In the genomic region with DNA sequence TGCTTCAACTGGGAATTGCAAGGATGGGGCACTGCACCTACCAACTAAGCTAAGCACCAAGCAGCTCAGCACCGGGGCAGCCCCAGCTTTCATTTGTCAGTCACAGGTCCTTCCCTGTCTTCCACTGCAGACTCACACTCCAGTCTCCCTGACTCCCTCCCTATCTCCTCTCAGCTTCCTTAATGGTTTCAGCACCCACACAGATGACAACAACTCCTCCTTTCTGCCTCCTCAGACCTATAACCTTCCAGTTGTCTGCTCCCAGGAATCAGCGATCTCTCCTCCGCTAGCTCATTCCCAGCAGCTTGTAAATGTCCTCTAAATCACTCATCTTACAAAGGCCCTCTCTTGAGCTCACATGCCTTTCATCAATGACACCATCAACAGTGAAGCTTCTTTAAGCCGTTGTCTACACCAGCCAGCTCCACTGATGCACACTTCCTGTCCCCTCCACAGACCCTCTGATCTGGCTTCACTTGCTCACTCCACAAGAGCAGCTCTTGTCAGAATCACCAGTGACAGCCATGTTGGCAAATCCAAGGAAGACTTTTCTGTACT, we compare ENCODE assay signal across 1 cellular context.
TF ChIP-seq lines count a peak whose summit lies in the region.

No MANE protein-coding gene starts in this region.

TF ChIP-seq in K562, 482 proteins besides CTCF, POLR2A, EP300 and RAD21 (continued from another document):
- TF ChIP-seq, protein P1, sequence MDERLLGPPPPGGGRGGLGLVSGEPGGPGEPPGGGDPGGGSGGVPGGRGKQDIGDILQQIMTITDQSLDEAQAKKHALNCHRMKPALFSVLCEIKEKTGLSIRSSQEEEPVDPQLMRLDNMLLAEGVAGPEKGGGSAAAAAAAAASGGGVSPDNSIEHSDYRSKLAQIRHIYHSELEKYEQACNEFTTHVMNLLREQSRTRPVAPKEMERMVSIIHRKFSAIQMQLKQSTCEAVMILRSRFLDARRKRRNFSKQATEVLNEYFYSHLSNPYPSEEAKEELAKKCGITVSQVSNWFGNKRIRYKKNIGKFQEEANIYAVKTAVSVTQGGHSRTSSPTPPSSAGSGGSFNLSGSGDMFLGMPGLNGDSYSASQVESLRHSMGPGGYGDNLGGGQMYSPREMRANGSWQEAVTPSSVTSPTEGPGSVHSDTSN (CRISPR knock-in tag; IDR thresholded peaks at IDR 0.05; ENCODE audit: low read depth): no peak
- TF ChIP-seq, protein P1 (tag; conservative IDR thresholded peaks at IDR 0.05; ENCODE audit: low read depth): peak; percentile 40; the same call in 1 of the 2 replicates
- TF ChIP-seq HDAC6 (IDR thresholded peaks at IDR 0.05; ENCODE audit: low read depth, low read length) (no peak), ZNF239 (CRISPR knock-in tag; IDR thresholded peaks at IDR 0.05) (no peak), PCBP1 (IDR thresholded peaks at IDR 0.05; ENCODE audit: low read depth, low read length, poor library complexity, severe bottlenecking) (no peak), KLF10 (CRISPR knock-in tag; IDR thresholded peaks at IDR 0.05) (no peak), MTA1 (IDR thresholded peaks at IDR 0.05; ENCODE audit: borderline replicate concordance) (no peak), RAD51 (IDR thresholded peaks at IDR 0.05; ENCODE audit: borderline replicate concordance, low read depth) (no peak), RNF2 (IDR thresholded peaks at IDR 0.05) (no peak), MEIS2 (IDR thresholded peaks at IDR 0.05; ENCODE audit: partially characterized antibody) (peak; percentile 54), NR4A1 (CRISPR knock-in tag; IDR thresholded peaks at IDR 0.05) (no peak), NR4A1 (tag; IDR thresholded peaks at IDR 0.05) (no peak), XRCC4 (IDR thresholded peaks at IDR 0.05; ENCODE audit: extremely low read depth, insufficient read depth, insufficient read length) (no peak), HOXB6 (CRISPR knock-in tag; IDR thresholded peaks at IDR 0.05; ENCODE audit: borderline replicate concordance) (no peak), BRF1 (IDR thresholded peaks at IDR 0.05; ENCODE audit: borderline replicate concordance, extremely low read depth, insufficient read length) (no peak), SMARCA5 (IDR thresholded peaks at IDR 0.05) (no peak), BCL6 (CRISPR knock-in tag; IDR thresholded peaks at IDR 0.05) (no peak), CTBP1 (IDR thresholded peaks at IDR 0.05; ENCODE audit: borderline replicate concordance) (peak; percentile 16; the same call in 1 of the 2 replicates), HNRNPH1 (optimal IDR thresholded peaks at IDR 0.05; ENCODE audit: low read depth, low read length) (no peak), PTBP1 (IDR thresholded peaks at IDR 0.05; ENCODE audit: low read depth, low read length) (no peak), CHD2 (IDR thresholded peaks at IDR 0.05; ENCODE audit: low read depth, low read length) (no peak)
- TF ChIP-seq, protein P2, sequence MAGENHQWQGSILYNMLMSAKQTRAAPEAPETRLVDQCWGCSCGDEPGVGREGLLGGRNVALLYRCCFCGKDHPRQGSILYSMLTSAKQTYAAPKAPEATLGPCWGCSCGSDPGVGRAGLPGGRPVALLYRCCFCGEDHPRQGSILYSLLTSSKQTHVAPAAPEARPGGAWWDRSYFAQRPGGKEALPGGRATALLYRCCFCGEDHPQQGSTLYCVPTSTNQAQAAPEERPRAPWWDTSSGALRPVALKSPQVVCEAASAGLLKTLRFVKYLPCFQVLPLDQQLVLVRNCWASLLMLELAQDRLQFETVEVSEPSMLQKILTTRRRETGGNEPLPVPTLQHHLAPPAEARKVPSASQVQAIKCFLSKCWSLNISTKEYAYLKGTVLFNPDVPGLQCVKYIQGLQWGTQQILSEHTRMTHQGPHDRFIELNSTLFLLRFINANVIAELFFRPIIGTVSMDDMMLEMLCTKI (IDR thresholded peaks at IDR 0.05; ENCODE audit: partially characterized antibody): no peak
- TF ChIP-seq, protein P3, sequence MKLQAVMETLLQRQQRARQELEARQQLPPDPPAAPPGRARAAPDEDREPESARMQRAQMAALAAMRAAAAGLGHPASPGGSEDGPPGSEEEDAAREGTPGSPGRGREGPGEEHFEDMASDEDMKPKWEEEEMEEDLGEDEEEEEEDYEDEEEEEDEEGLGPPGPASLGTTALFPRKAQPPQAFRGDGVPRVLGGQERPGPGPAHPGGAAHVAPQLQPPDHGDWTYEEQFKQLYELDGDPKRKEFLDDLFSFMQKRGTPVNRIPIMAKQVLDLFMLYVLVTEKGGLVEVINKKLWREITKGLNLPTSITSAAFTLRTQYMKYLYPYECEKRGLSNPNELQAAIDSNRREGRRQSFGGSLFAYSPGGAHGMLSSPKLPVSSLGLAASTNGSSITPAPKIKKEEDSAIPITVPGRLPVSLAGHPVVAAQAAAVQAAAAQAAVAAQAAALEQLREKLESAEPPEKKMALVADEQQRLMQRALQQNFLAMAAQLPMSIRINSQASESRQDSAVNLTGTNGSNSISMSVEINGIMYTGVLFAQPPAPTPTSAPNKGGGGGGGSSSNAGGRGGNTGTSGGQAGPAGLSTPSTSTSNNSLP (IDR thresholded peaks at IDR 0.05; ENCODE audit: borderline replicate concordance, low read depth, low read length): no peak
TF ChIP-seq in K562: peak in this region for 3.
